8 cellular contexts compared by ENCODE assay signal in the genomic region with DNA sequence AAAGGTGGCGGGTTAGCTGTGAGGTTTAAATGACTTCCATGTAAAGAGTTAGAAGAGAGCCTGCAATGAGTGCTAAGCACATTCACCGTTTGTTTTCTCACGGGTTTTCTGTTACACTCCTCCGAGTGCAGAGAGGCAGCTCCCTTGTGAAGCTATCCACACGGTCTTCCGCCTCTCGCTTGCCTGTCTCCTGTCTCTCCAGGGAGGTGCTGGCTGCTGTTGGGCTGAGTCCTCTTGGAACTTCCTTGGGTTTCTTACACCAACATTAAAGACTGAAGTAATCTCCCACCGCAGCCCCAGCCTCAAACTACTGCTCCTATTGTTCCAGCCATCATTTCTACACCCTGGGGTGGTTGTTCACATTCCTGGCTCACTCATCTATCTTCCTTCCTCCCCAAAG. TPM values are rescaled to one million over a fixed set of nuclear protein-coding genes. Genes with fewer than 3 reads are reported as not detected.
DNase-seq lines count a peak whose midpoint lies in the region; ATAC-seq and TF ChIP-seq lines count a peak whose summit lies in the region.

No MANE protein-coding gene starts in this region.

- no peak for TF ChIP-seq CTCF in gastroesophageal sphincter (IDR thresholded peaks at IDR 0.05)
- no peak for TF ChIP-seq CTCF in smooth muscle cell (IDR thresholded peaks at IDR 0.05; ENCODE audit: borderline replicate concordance, insufficient read depth, poor library complexity, severe bottlenecking)

- H3K4me1 ChIP-seq in gastroesophageal sphincter (peaks cover 45 to 97% (median 50%) of the 10 kb centered on the region in 3 donors), smooth muscle cell (ENCODE audit: low read depth) (peaks cover 44% of the 10 kb centered on the region)

- H3K4me3 ChIP-seq in SK-N-MC, result peak overlapping the region; percentile 64
- no peak overlapping the region for H3K4me3 ChIP-seq in gastroesophageal sphincter
- H3K4me3 ChIP-seq in smooth muscle cell, result no peak overlapping the region

- H3K9me3 ChIP-seq in SK-N-MC (ENCODE audit: low read depth, low read length) (no peaks in the 10 kb centered on the region), gastroesophageal sphincter (no peaks in the 10 kb centered on the region), smooth muscle cell (replicated peaks; ENCODE audit: low read depth) (no peaks in the 10 kb centered on the region)

- no peak for TF ChIP-seq EP300 in gastroesophageal sphincter (IDR thresholded peaks at IDR 0.05)

- DNase-seq in NCI-H2227 (lab: John Stamatoyannopoulos, UW; ENCODE audit: unreplicated experiment) (peak; percentile 41), NCI-H2227 treated with DMSO at 0.1 percent for 48 hours (lab: John Stamatoyannopoulos, UW) (no peak), SK-N-MC (ENCODE audit: low read depth, low spot score) (no peak), smooth muscle cell (lab: John Stamatoyannopoulos, UW; ENCODE audit: unreplicated experiment) (no peak), NCI-H524 (lab: John Stamatoyannopoulos, UW) (no peak)
- no peak for DNase-seq in activated CD4-positive, CD25-positive, alpha-beta regulatory T cell (lab: John Stamatoyannopoulos, UW)

- peak overlapping the region; percentile 89 for H3K27ac ChIP-seq in SK-N-MC
- H3K27ac ChIP-seq in gastroesophageal sphincter, result peak overlapping the region; percentile 95 to 100 (median 98)
- H3K27ac ChIP-seq in smooth muscle cell (ENCODE audit: low read depth), result peak overlapping the region; percentile 96

- peak overlapping the region; percentile 83 for H3K4me2 ChIP-seq in smooth muscle cell

- H3K9ac ChIP-seq in SK-N-MC (ENCODE audit: insufficient read length), result peak overlapping the region; percentile 4
- no peak overlapping the region for H3K9ac ChIP-seq in smooth muscle cell (ENCODE audit: low read depth)

- peaks cover 35% of the 10 kb centered on the region for H4K20me1 ChIP-seq in smooth muscle cell (ENCODE audit: low read depth)

- no peak for TF ChIP-seq POLR2A in gastroesophageal sphincter (IDR thresholded peaks at IDR 0.05)

- no peak overlapping the region for H2AFZ ChIP-seq in smooth muscle cell (ENCODE audit: low read depth)

- no peak for ATAC-seq in gastroesophageal sphincter
- ATAC-seq in HG03139 (IDR thresholded peaks at IDR 0.05; ENCODE audit: unreplicated experiment), result no peak

- WGBS in gastroesophageal sphincter (ENCODE audit: low coverage in 1 of 2), 2 donors, result 28 to 59% methylated on average over 6 of the region's 8 CpGs
- whole genome bisulfite sequencing in smooth muscle cell (ENCODE audit: low lambda C conversion rate), result 36% methylated on average over 8 of the region's 8 CpGs

- peaks cover 78% of the 10 kb centered on the region for H3K79me2 ChIP-seq in smooth muscle cell (ENCODE audit: low read depth)

- H3K27me3 ChIP-seq in gastroesophageal sphincter (no peaks in the 10 kb centered on the region), smooth muscle cell (ENCODE audit: low read depth) (no peaks in the 10 kb centered on the region)

- H3K36me3 ChIP-seq in SK-N-MC (ENCODE audit: insufficient read depth, low read length), result no peaks in the 10 kb centered on the region
- H3K36me3 ChIP-seq in gastroesophageal sphincter, result no peaks in the 10 kb centered on the region
- H3K36me3 ChIP-seq in smooth muscle cell (ENCODE audit: low read depth), result no peaks in the 10 kb centered on the region

- H3F3A ChIP-seq in smooth muscle cell (ENCODE audit: low read depth), result peaks cover 33% of the 10 kb centered on the region

RNA-seq across cellular contexts. Expression of gene ESYT2, which starts 14.3 kb away (rescaled TPM):
- total RNA-seq in gastroesophageal sphincter, result 100 to 1,000 TPM; 209 to 286 (median 230) TPM
- 69.4 and 71.1 TPM in 2 replicates for total RNA-seq in smooth muscle cell
- polyA plus RNA-seq in smooth muscle cell, result 27.9 and 33.8 TPM in 2 replicates

RNA-seq across cellular contexts. Expression of gene DYNC2I1, which starts 41.3 kb away (rescaled TPM):
- total RNA-seq in gastroesophageal sphincter, result 10 to 100 TPM; 11.6 to 36.9 (median 23.4) TPM
- total RNA-seq in smooth muscle cell, result 10.3 and 11.0 TPM in 2 replicates
- polyA plus RNA-seq in smooth muscle cell, result 29.2 and 50.0 TPM in 2 replicates
